Comparison of ENCODE assay signal across 1 cellular context in the genomic region with DNA sequence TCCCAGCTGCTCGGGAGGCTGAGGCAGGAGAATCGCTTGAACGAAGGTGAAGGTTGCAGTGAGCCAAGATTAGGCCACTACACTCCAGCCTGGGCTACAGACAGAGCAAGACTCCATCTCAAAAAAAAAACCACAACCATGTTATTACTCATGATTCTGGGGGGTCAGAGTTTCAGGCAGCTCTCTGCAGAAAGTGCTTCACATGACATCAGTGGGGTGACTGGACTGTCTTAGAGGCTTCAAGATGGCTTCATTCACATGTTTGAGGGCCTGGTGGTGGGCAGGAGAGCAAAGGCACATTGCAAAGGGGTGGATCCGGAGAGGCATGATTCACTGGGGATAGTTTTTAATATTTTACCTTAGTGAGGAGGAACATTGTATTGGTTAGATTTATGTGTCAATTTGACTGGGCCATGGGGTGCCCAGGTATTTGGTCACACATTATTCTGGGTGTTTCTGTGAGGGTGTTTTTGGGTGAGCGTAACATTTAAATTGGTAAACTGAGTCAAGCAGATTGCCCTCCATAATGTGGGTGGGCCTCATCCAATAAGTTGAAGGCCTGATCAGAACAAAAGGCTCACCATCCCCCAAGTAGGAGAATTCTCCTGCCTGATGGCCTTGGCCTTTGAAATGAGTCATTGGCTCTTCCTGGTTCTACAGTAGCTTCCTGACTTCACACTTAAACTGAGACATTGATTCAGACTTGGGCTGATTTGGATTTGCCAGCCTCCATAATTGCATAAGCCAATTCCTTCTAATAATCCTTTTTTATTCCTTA.
A peak's percentile ranks its signal among the peaks of the same experiment; 100 is the strongest.
TF ChIP-seq lines count a peak whose summit lies in the region.

No MANE protein-coding gene starts in this region.

TF ChIP-seq in HepG2, 621 proteins besides CTCF, POLR2A, EP300 and RAD21 (continued from another document and continues in another):
- TF ChIP-seq, protein P1, sequence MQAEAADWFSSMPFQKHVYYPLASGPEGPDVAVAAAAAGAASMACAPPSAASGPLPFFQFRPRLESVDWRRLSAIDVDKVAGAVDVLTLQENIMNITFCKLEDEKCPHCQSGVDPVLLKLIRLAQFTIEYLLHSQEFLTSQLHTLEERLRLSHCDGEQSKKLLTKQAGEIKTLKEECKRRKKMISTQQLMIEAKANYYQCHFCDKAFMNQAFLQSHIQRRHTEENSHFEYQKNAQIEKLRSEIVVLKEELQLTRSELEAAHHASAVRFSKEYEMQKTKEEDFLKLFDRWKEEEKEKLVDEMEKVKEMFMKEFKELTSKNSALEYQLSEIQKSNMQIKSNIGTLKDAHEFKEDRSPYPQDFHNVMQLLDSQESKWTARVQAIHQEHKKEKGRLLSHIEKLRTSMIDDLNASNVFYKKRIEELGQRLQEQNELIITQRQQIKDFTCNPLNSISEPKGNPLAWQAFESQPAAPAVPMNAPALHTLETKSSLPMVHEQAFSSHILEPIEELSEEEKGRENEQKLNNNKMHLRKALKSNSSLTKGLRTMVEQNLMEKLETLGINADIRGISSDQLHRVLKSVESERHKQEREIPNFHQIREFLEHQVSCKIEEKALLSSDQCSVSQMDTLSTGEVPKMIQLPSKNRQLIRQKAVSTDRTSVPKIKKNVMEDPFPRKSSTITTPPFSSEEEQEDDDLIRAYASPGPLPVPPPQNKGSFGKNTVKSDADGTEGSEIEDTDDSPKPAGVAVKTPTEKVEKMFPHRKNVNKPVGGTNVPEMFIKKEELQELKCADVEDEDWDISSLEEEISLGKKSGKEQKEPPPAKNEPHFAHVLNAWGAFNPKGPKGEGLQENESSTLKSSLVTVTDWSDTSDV (CRISPR knock-in tag; IDR thresholded peaks at IDR 0.05): no peak
- no peak for TF ChIP-seq ZNF839 (CRISPR knock-in tag; IDR thresholded peaks at IDR 0.05; ENCODE audit: borderline replicate concordance)
- no peak for TF ChIP-seq MAZ (IDR thresholded peaks at IDR 0.05; ENCODE audit: borderline replicate concordance, low read depth, low read length)
- TF ChIP-seq MAZ (CRISPR knock-in tag; IDR thresholded peaks at IDR 0.05; ENCODE audit: low read depth): no peak
- no peak for TF ChIP-seq ZKSCAN5 (CRISPR knock-in tag; IDR thresholded peaks at IDR 0.05)
- TF ChIP-seq EED (CRISPR knock-in tag; IDR thresholded peaks at IDR 0.05): no peak
- peak; percentile 62 to 74 for TF ChIP-seq NR2F1 (CRISPR knock-in tag; IDR thresholded peaks at IDR 0.05)
- TF ChIP-seq, protein P2, sequence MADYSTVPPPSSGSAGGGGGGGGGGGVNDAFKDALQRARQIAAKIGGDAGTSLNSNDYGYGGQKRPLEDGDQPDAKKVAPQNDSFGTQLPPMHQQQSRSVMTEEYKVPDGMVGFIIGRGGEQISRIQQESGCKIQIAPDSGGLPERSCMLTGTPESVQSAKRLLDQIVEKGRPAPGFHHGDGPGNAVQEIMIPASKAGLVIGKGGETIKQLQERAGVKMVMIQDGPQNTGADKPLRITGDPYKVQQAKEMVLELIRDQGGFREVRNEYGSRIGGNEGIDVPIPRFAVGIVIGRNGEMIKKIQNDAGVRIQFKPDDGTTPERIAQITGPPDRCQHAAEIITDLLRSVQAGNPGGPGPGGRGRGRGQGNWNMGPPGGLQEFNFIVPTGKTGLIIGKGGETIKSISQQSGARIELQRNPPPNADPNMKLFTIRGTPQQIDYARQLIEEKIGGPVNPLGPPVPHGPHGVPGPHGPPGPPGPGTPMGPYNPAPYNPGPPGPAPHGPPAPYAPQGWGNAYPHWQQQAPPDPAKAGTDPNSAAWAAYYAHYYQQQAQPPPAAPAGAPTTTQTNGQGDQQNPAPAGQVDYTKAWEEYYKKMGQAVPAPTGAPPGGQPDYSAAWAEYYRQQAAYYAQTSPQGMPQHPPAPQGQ (CRISPR knock-in tag; IDR thresholded peaks at IDR 0.05; ENCODE audit: borderline replicate concordance): no peak; the same call in 1 of the 2 replicates
- TF ChIP-seq THYN1 (CRISPR knock-in tag; IDR thresholded peaks at IDR 0.05; ENCODE audit: borderline replicate concordance, low read depth): no peak
- peak; percentile 86; the same call in 1 of the 2 replicates for TF ChIP-seq ZNF564 (CRISPR knock-in tag; IDR thresholded peaks at IDR 0.05)
- no peak for TF ChIP-seq ARNT (IDR thresholded peaks at IDR 0.05)
- TF ChIP-seq TARDBP (CRISPR knock-in tag; IDR thresholded peaks at IDR 0.05): no peak
- peak; percentile 15 for TF ChIP-seq TEAD3 (CRISPR knock-in tag; optimal IDR thresholded peaks at IDR 0.05; ENCODE audit: borderline replicate concordance)
- TF ChIP-seq ZSCAN25 (CRISPR knock-in tag; IDR thresholded peaks at IDR 0.05): no peak
- TF ChIP-seq, protein P3, sequence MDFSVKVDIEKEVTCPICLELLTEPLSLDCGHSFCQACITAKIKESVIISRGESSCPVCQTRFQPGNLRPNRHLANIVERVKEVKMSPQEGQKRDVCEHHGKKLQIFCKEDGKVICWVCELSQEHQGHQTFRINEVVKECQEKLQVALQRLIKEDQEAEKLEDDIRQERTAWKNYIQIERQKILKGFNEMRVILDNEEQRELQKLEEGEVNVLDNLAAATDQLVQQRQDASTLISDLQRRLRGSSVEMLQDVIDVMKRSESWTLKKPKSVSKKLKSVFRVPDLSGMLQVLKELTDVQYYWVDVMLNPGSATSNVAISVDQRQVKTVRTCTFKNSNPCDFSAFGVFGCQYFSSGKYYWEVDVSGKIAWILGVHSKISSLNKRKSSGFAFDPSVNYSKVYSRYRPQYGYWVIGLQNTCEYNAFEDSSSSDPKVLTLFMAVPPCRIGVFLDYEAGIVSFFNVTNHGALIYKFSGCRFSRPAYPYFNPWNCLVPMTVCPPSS (IDR thresholded peaks at IDR 0.05): no peak
- TF ChIP-seq CBX5 (CRISPR knock-in tag; IDR thresholded peaks at IDR 0.05; ENCODE audit: borderline replicate concordance): no peak
- no peak for TF ChIP-seq JDP2 (CRISPR knock-in tag; IDR thresholded peaks at IDR 0.05; ENCODE audit: borderline replicate concordance)
- no peak for TF ChIP-seq ZNF234 (CRISPR knock-in tag; conservative IDR thresholded peaks at IDR 0.05)
- TF ChIP-seq RCOR2 (CRISPR knock-in tag; IDR thresholded peaks at IDR 0.05): peak; percentile 54; the same call in 1 of the 2 replicates
- peak; percentile 73 for TF ChIP-seq GATAD2A (CRISPR knock-in tag; IDR thresholded peaks at IDR 0.05)
- no peak for TF ChIP-seq ARNTL (CRISPR knock-in tag; IDR thresholded peaks at IDR 0.05)
- no peak for TF ChIP-seq ZNF605 (CRISPR knock-in tag; IDR thresholded peaks at IDR 0.05)
- TF ChIP-seq ERF (CRISPR knock-in tag; IDR thresholded peaks at IDR 0.05): peak; percentile 47; the same call in 1 of the 2 replicates
- TF ChIP-seq RXRB (CRISPR knock-in tag; IDR thresholded peaks at IDR 0.05; ENCODE audit: borderline replicate concordance): peak; percentile 63; the same call in 1 of the 2 replicates
- TF ChIP-seq, protein P4, sequence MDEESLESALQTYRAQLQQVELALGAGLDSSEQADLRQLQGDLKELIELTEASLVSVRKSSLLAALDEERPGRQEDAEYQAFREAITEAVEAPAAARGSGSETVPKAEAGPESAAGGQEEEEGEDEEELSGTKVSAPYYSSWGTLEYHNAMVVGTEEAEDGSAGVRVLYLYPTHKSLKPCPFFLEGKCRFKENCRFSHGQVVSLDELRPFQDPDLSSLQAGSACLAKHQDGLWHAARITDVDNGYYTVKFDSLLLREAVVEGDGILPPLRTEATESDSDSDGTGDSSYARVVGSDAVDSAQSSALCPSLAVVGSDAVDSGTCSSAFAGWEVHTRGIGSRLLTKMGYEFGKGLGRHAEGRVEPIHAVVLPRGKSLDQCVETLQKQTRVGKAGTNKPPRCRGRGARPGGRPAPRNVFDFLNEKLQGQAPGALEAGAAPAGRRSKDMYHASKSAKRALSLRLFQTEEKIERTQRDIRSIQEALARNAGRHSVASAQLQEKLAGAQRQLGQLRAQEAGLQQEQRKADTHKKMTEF (CRISPR knock-in tag; IDR thresholded peaks at IDR 0.05): peak; percentile 56; the same call in 1 of the 2 replicates
- TF ChIP-seq ZNF17 (CRISPR knock-in tag; IDR thresholded peaks at IDR 0.05): no peak
- TF ChIP-seq ZNF737 (CRISPR knock-in tag; IDR thresholded peaks at IDR 0.05; ENCODE audit: borderline replicate concordance): no peak
- peak; percentile 45 for TF ChIP-seq NCOA2 (CRISPR knock-in tag; IDR thresholded peaks at IDR 0.05)
- TF ChIP-seq NFIC (IDR thresholded peaks at IDR 0.05; ENCODE audit: low read length): peak; percentile 19; the same call in 1 of the 2 replicates
- TF ChIP-seq ZNF589 (CRISPR knock-in tag; conservative IDR thresholded peaks at IDR 0.05): no peak
- TF ChIP-seq ZBTB1 (CRISPR knock-in tag; IDR thresholded peaks at IDR 0.05; ENCODE audit: borderline replicate concordance): no peak
- TF ChIP-seq, protein P5, sequence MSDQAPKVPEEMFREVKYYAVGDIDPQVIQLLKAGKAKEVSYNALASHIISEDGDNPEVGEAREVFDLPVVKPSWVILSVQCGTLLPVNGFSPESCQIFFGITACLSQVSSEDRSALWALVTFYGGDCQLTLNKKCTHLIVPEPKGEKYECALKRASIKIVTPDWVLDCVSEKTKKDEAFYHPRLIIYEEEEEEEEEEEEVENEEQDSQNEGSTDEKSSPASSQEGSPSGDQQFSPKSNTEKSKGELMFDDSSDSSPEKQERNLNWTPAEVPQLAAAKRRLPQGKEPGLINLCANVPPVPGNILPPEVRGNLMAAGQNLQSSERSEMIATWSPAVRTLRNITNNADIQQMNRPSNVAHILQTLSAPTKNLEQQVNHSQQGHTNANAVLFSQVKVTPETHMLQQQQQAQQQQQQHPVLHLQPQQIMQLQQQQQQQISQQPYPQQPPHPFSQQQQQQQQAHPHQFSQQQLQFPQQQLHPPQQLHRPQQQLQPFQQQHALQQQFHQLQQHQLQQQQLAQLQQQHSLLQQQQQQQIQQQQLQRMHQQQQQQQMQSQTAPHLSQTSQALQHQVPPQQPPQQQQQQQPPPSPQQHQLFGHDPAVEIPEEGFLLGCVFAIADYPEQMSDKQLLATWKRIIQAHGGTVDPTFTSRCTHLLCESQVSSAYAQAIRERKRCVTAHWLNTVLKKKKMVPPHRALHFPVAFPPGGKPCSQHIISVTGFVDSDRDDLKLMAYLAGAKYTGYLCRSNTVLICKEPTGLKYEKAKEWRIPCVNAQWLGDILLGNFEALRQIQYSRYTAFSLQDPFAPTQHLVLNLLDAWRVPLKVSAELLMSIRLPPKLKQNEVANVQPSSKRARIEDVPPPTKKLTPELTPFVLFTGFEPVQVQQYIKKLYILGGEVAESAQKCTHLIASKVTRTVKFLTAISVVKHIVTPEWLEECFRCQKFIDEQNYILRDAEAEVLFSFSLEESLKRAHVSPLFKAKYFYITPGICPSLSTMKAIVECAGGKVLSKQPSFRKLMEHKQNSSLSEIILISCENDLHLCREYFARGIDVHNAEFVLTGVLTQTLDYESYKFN (CRISPR knock-in tag; conservative IDR thresholded peaks at IDR 0.05): peak; percentile 74
- TF ChIP-seq, protein P6, sequence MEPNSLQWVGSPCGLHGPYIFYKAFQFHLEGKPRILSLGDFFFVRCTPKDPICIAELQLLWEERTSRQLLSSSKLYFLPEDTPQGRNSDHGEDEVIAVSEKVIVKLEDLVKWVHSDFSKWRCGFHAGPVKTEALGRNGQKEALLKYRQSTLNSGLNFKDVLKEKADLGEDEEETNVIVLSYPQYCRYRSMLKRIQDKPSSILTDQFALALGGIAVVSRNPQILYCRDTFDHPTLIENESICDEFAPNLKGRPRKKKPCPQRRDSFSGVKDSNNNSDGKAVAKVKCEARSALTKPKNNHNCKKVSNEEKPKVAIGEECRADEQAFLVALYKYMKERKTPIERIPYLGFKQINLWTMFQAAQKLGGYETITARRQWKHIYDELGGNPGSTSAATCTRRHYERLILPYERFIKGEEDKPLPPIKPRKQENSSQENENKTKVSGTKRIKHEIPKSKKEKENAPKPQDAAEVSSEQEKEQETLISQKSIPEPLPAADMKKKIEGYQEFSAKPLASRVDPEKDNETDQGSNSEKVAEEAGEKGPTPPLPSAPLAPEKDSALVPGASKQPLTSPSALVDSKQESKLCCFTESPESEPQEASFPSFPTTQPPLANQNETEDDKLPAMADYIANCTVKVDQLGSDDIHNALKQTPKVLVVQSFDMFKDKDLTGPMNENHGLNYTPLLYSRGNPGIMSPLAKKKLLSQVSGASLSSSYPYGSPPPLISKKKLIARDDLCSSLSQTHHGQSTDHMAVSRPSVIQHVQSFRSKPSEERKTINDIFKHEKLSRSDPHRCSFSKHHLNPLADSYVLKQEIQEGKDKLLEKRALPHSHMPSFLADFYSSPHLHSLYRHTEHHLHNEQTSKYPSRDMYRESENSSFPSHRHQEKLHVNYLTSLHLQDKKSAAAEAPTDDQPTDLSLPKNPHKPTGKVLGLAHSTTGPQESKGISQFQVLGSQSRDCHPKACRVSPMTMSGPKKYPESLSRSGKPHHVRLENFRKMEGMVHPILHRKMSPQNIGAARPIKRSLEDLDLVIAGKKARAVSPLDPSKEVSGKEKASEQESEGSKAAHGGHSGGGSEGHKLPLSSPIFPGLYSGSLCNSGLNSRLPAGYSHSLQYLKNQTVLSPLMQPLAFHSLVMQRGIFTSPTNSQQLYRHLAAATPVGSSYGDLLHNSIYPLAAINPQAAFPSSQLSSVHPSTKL (CRISPR knock-in tag; IDR thresholded peaks at IDR 0.05): peak; percentile 79
- TF ChIP-seq PHF8 (CRISPR knock-in tag; IDR thresholded peaks at IDR 0.05): no peak
- no peak for TF ChIP-seq SUZ12 (IDR thresholded peaks at IDR 0.05; ENCODE audit: low read depth, low read length)
- no peak for TF ChIP-seq MED13 (CRISPR knock-in tag; IDR thresholded peaks at IDR 0.05)
- no peak for TF ChIP-seq ZNF766 (CRISPR knock-in tag; IDR thresholded peaks at IDR 0.05; ENCODE audit: borderline replicate concordance)
- TF ChIP-seq NFYB (CRISPR knock-in tag; IDR thresholded peaks at IDR 0.05): no peak
- TF ChIP-seq, protein P7, sequence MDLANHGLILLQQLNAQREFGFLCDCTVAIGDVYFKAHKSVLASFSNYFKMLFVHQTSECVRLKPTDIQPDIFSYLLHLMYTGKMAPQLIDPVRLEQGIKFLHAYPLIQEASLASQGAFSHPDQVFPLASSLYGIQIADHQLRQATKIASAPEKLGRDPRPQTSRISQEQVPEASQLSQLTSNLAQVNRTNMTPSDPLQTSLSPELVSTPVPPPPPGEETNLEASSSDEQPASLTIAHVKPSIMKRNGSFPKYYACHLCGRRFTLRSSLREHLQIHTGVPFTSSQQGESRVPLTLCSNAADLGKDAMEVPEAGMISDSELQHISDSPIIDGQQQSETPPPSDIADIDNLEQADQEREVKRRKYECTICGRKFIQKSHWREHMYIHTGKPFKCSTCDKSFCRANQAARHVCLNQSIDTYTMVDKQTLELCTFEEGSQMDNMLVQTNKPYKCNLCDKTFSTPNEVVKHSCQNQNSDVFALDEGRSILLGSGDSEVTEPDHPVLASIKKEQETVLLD (CRISPR knock-in tag; IDR thresholded peaks at IDR 0.05; ENCODE audit: low read depth): no peak
- TF ChIP-seq POLR2AphosphoS2 (IDR thresholded peaks at IDR 0.05; ENCODE audit: low read depth, low read length): no peak
- no peak for TF ChIP-seq CBFB (CRISPR knock-in tag; IDR thresholded peaks at IDR 0.05)
- TF ChIP-seq HMG20A (CRISPR knock-in tag; IDR thresholded peaks at IDR 0.05; ENCODE audit: borderline replicate concordance): no peak; the same call in 1 of the 2 replicates
